Comparison of ENCODE assay signal across 11 cellular contexts in the genomic region with DNA sequence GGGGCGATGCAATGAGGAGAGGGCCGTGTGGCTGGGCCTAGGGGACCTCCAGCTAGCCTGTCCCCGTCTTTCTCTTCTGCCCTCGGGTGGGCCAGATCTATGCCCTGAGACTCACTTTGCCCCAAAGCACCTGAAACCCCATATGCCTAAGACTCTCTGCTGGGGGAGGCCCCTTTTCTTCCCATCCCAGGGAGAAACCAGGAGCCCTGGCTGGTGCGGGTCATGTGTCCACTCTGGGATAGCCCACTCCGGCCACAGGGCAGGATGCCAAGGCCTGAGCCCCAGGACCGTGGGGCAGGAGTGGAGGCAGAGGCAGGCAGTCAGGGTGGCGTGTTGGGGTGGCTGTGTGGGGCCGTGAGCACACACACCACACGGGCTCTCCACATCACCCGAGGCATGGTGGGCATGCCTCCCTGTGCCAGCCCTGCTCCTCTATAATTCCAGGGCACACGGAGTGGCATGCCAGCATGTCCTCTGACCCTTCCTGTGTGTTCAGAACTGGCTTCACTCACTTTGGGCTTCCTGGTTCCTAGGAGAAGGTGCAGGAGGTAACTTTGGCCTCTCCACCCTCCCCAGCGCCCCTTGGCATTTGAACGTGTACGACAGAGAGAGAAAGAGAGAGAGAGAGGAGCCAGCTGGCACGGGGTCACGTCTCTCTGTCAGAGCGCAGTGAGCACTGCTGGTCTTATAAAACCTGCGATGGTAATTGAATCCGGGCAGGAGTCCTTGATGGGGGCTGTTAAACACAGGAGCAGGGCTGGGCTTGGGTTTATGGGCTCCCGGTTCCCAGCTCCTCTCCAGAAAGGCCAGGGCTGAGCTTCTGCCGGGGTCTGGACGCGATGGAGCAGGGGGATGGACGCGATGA.
DNase-seq lines count a peak whose midpoint lies in the region; TF ChIP-seq lines count a peak whose summit lies in the region.
"Had no signal": no experiment of that assay in that cellular context is flagged by ENCODE, and none has a peak within 500 bp of the region (broad histone marks: within the 10 kb centered on the region; RNA-seq: fewer than 3 reads in every experiment).

No MANE protein-coding gene starts in this region.

- intact Hi-C loops in left ventricle myocardium inferior (cut with micrococcal nuclease) = no loop called here

- TF ChIP-seq CTCF in left ventricle myocardium inferior (IDR thresholded peaks at IDR 0.05; ENCODE audit: borderline replicate concordance) = no peak
- no peak for TF ChIP-seq CTCF in progenitor cell of endocrine pancreas (IDR thresholded peaks at IDR 0.05; ENCODE audit: unreplicated experiment)

- H3K27me3 ChIP-seq in left ventricle myocardium inferior (ENCODE audit: low read depth) = peaks cover 28% of the 10 kb centered on the region

- no peak overlapping the region for H3K27ac ChIP-seq in left ventricle myocardium inferior (replicated peaks)

- DNase-seq in G401 (ENCODE audit: low spot score) (peak; percentile 6), NCI-H446 (lab: John Stamatoyannopoulos, UW) (peak; percentile 90 to 93), left ventricle myocardium inferior (peak; percentile 5), progenitor cell of endocrine pancreas (ENCODE audit: low spot score, unreplicated experiment) (peak; percentile 7), NCI-H2029 treated with DMSO at 0.1 percent for 48 hours (lab: John Stamatoyannopoulos, UW) (no peak)
- no peak for DNase-seq in effector CD4-positive, alpha-beta T cell
- DNase-seq in stimulated activated CD4-positive, alpha-beta T cell treated with anti-CD3 and anti-CD28 coated beads, Interleukin-2, amount 100 ng/mL, for 48 hours = no peak
- DNase-seq: activated CD8-positive, alpha-beta T cell treated with anti-CD3 and anti-CD28 coated beads for 36 hours; central memory CD4-positive, alpha-beta T cell; NCI-H1436 treated with DMSO at 0.1 percent for 48 hours had no signal

- H3K9me3 ChIP-seq in left ventricle myocardium inferior (replicated peaks) = no peaks in the 10 kb centered on the region

- peaks cover 5% of the 10 kb centered on the region for H3K4me1 Mint-ChIP-seq in progenitor cell of endocrine pancreas (ENCODE audit: low read depth)

- no peak overlapping the region for H3K4me3 ChIP-seq in left ventricle myocardium inferior

- no peak overlapping the region for H3K4me3 Mint-ChIP-seq in progenitor cell of endocrine pancreas (ENCODE audit: low read depth)
- H3K4me3 Mint-ChIP-seq: activated CD8-positive, alpha-beta T cell treated with anti-CD3 and anti-CD28 coated beads for 36 hours; T-helper 1 cell treated with Interleukin-12 subunit alpha and Interleukin-12 subunit beta and Interleukin-4 antibody, amounts not matched to agents 30 μg/mL and 1 μg/mL, for 36 hours had no signal

- H3K36me3 ChIP-seq in left ventricle myocardium inferior = no peaks in the 10 kb centered on the region

- peaks cover 5% of the 10 kb centered on the region for H3K4me1 ChIP-seq in left ventricle myocardium inferior

- no peak overlapping the region for H3K27ac Mint-ChIP-seq in progenitor cell of endocrine pancreas
- H3K27ac Mint-ChIP-seq: activated CD8-positive, alpha-beta T cell treated with anti-CD3 and anti-CD28 coated beads for 36 hours; T-helper 1 cell treated with Interleukin-12 subunit alpha and Interleukin-12 subunit beta and Interleukin-4 antibody, amounts not matched to agents 30 μg/mL and 1 μg/mL, for 36 hours had no signal

- in situ Hi-C loops in G401 (cut with HindIII; ENCODE audit: low sequenced_read_pairs) = no loop called here

- no peaks in the 10 kb centered on the region for H3K9me3 Mint-ChIP-seq in progenitor cell of endocrine pancreas (ENCODE audit: low read depth)
- H3K9me3 Mint-ChIP-seq: activated CD8-positive, alpha-beta T cell treated with anti-CD3 and anti-CD28 coated beads for 36 hours; T-helper 1 cell treated with Interleukin-12 subunit alpha and Interleukin-12 subunit beta and Interleukin-4 antibody, amounts not matched to agents 30 μg/mL and 1 μg/mL, for 36 hours had no signal

- peaks cover 43% of the 10 kb centered on the region for H3K27me3 Mint-ChIP-seq in progenitor cell of endocrine pancreas

- H3K36me3 Mint-ChIP-seq in progenitor cell of endocrine pancreas (ENCODE audit: insufficient read depth) = no peaks in the 10 kb centered on the region

Comparison
In these comparisons a context has a peak if more than half of its experiments do, and no peak if none do; other contexts are left out.
1. DNase-seq: peak in G401 (single experiment), NCI-H446 (2 of 2), left ventricle myocardium inferior (single experiment) and progenitor cell of endocrine pancreas (single experiment); none in effector CD4-positive, alpha-beta T cell (single experiment), stimulated activated CD4-positive, alpha-beta T cell treated with anti-CD3 and anti-CD28 coated beads, Interleukin-2, amount 100 ng/mL, for 48 hours (0 of 2) and NCI-H2029 treated with DMSO at 0.1 percent for 48 hours (single experiment).